Comparison of ENCODE assay signal across 17 cellular contexts in genomic region chr7:87851242-87851641, GRCh38. TPM values are rescaled to one million over a fixed set of nuclear protein-coding genes. Genes with fewer than 3 reads are reported as not detected.
DNase-seq lines count a peak whose midpoint lies in the region; ATAC-seq and TF ChIP-seq lines count a peak whose summit lies in the region.
"Had no signal": no experiment of that assay in that cellular context is flagged by ENCODE, and none has a peak within 500 bp of the region (broad histone marks: within the 10 kb centered on the region; RNA-seq: fewer than 3 reads in every experiment).

No MANE protein-coding gene starts in this region.

- peak; percentile 46 for DNase-seq in EH (ENCODE audit: low read depth)
- DNase-seq in GM23338 (ENCODE audit: low spot score): no peak
- no peak for DNase-seq in WTC11 (ENCODE audit: low spot score)
- DNase-seq in erythroblast (lab: John Stamatoyannopoulos, UW): peak; percentile 10 to 12
- DNase-seq in vagina (ENCODE audit: extremely low spot score in 2 of 2): no peak
- no peak for DNase-seq in Caco-2
- no peak for DNase-seq in hypothalamus (lab: John Stamatoyannopoulos, UW)
- DNase-seq: AML-193; Calu3; CD4-positive, CD25-positive, alpha-beta regulatory T cell; DND-41; NCI-H1092; NCI-H1694 had no signal

- no peak overlapping the region for H3K4me2 ChIP-seq in GM23338

- no peaks in the 10 kb centered on the region for H3K9me3 Mint-ChIP-seq in GM23338
- H3K9me3 Mint-ChIP-seq in WTC11: no peaks in the 10 kb centered on the region
- H3K9me3 Mint-ChIP-seq in Caco-2 (ENCODE audit: unreplicated experiment): no peaks in the 10 kb centered on the region
- H3K9me3 Mint-ChIP-seq: IgD-negative memory B cell had no signal

- ATAC-seq in GM23338 (no peak), WTC11 (no peak), GM21381 (IDR thresholded peaks at IDR 0.05; ENCODE audit: unreplicated experiment) (no peak)
- ATAC-seq: HCT116 had no signal

- CTCF ChIA-PET in WTC11 (lab: Charles Lee) (no interaction called here), Caco-2 (lab: Charles Lee) (no interaction called here)

- no peaks in the 10 kb centered on the region for H3F3A ChIP-seq in GM23338 (replicated peaks; ENCODE audit: low read depth)

- no peaks in the 10 kb centered on the region for H3K9me3 ChIP-seq in vagina
- H3K9me3 ChIP-seq in Caco-2: no peaks in the 10 kb centered on the region

- peaks cover 3% of the 10 kb centered on the region; the same call in 2 of the 3 replicates for H3K4me1 Mint-ChIP-seq in GM23338
- H3K4me1 Mint-ChIP-seq in WTC11: peaks cover 3% of the 10 kb centered on the region
- H3K4me1 Mint-ChIP-seq in Caco-2 (ENCODE audit: low read depth, unreplicated experiment): no peaks in the 10 kb centered on the region

- no peak overlapping the region for H2AFZ ChIP-seq in GM23338

- H3K4me1 ChIP-seq in GM23338 (ENCODE audit: insufficient read depth) (peaks cover 7% of the 10 kb centered on the region), vagina (no peaks in the 10 kb centered on the region), Caco-2 (peaks cover 6% of the 10 kb centered on the region; the same call in 1 of the 2 replicates)

- intact Hi-C loops in vagina (cut with DNase I) (no loop called here), Caco-2 (cut with micrococcal nuclease; ENCODE audit: unreplicated experiment) (no loop called here)

- no peak overlapping the region for H3K4me3 Mint-ChIP-seq in GM23338
- no peak overlapping the region for H3K4me3 Mint-ChIP-seq in WTC11
- no peak overlapping the region for H3K4me3 Mint-ChIP-seq in Caco-2 (ENCODE audit: unreplicated experiment)
- H3K4me3 Mint-ChIP-seq: CD4-positive, CD25-positive, alpha-beta regulatory T cell; IgD-negative memory B cell had no signal

- TF ChIP-seq POLR2A in erythroblast (IDR thresholded peaks at IDR 0.05; ENCODE audit: low read length) (no peak), vagina (IDR thresholded peaks at IDR 0.05) (no peak)

- H3K27ac ChIP-seq in GM23338 (ENCODE audit: low read depth): no peak overlapping the region
- H3K27ac ChIP-seq in vagina: no peak overlapping the region
- H3K27ac ChIP-seq: SK-N-MC had no signal

- H3K27me3 Mint-ChIP-seq in GM23338 (ENCODE audit: insufficient read depth, low read depth, poor library complexity): peaks cover 1% of the 10 kb centered on the region
- H3K27me3 Mint-ChIP-seq in WTC11 (ENCODE audit: low read depth): no peaks in the 10 kb centered on the region
- no peaks in the 10 kb centered on the region for H3K27me3 Mint-ChIP-seq in Caco-2 (ENCODE audit: insufficient read depth, unreplicated experiment)
- H3K27me3 Mint-ChIP-seq: CD4-positive, CD25-positive, alpha-beta regulatory T cell; IgD-negative memory B cell had no signal

- POLR2A ChIA-PET in WTC11 (lab: Charles Lee): no interaction called here
- POLR2A ChIA-PET in Caco-2 (lab: Charles Lee): no interaction called here

- H3K27ac Mint-ChIP-seq in GM23338 (peak overlapping the region; percentile 12; the same call in 1 of the 2 replicates), WTC11 (peak overlapping the region; percentile 11), Caco-2 (ENCODE audit: unreplicated experiment) (no peak overlapping the region)

- H3K36me3 ChIP-seq in GM23338 (ENCODE audit: insufficient read depth) (no peaks in the 10 kb centered on the region), vagina (peaks cover 0 to 8% of the 10 kb centered on the region in 2 donors), Caco-2 (ENCODE audit: control insufficient read depth, insufficient read depth, low read length) (no peaks in the 10 kb centered on the region)

- no peaks in the 10 kb centered on the region for H3K79me2 ChIP-seq in GM23338 (replicated peaks; ENCODE audit: insufficient read depth)

- H3K27me3 ChIP-seq in GM23338 (ENCODE audit: insufficient read depth): no peaks in the 10 kb centered on the region
- H3K27me3 ChIP-seq in vagina: no peaks in the 10 kb centered on the region
- H3K27me3 ChIP-seq in Caco-2 (replicated peaks; ENCODE audit: control insufficient read depth, insufficient read depth, low read length): no peaks in the 10 kb centered on the region

- H4K20me1 ChIP-seq in GM23338 (replicated peaks; ENCODE audit: insufficient read depth): no peaks in the 10 kb centered on the region

- H3K4me3 ChIP-seq in GM23338: no peak overlapping the region
- no peak overlapping the region for H3K4me3 ChIP-seq in vagina
- no peak overlapping the region for H3K4me3 ChIP-seq in Caco-2 (ENCODE audit: low read depth, low read length)
- H3K4me3 ChIP-seq: SK-N-MC had no signal

- no peaks in the 10 kb centered on the region for H3K9me2 ChIP-seq in GM23338 (ENCODE audit: insufficient read depth)

- H3K36me3 Mint-ChIP-seq in GM23338 (ENCODE audit: low read depth) (peaks cover 18% of the 10 kb centered on the region), WTC11 (peaks cover 18% of the 10 kb centered on the region), Caco-2 (ENCODE audit: insufficient read depth, unreplicated experiment) (peaks cover 6% of the 10 kb centered on the region)

- no peak for TF ChIP-seq CTCF in GM23338 (conservative IDR thresholded peaks at IDR 0.05; ENCODE audit: low read depth in 2 of 2)
- no peak for TF ChIP-seq CTCF in WTC11 (IDR thresholded peaks at IDR 0.05)
- no peak for TF ChIP-seq CTCF in vagina (IDR thresholded peaks at IDR 0.05)
- TF ChIP-seq CTCF in Caco-2 (IDR thresholded peaks at IDR 0.05; ENCODE audit: insufficient read depth in 1 of 2, low read depth in 1 of 2, low read length in 1 of 2, severe bottlenecking in 1 of 2, unreplicated experiment in 1 of 2): no peak

- no TSS peak for BruUV-seq in Caco-2 (replicated peaks; lab: Mats Ljungman, UMichigan)

TF ChIP-seq in GM23338, 12 proteins besides CTCF, POLR2A, EP300 and RAD21:
- no peak for TF ChIP-seq NANOG (IDR thresholded peaks at IDR 0.05; ENCODE audit: borderline replicate concordance)
- no peak for TF ChIP-seq ZNF331 (CRISPR knock-in tag; IDR thresholded peaks at IDR 0.05; ENCODE audit: low read depth)
- no peak for TF ChIP-seq STAT1 (IDR thresholded peaks at IDR 0.05; ENCODE audit: unreplicated experiment)

TF ChIP-seq in WTC11, 78 proteins besides CTCF, POLR2A, EP300 and RAD21 (continues in another document):
- TF ChIP-seq HMGXB4 (CRISPR knock-in tag; IDR thresholded peaks at IDR 0.05): no peak
- no peak for TF ChIP-seq NR3C1 (CRISPR knock-in tag; conservative IDR thresholded peaks at IDR 0.05; ENCODE audit: low read depth)
- TF ChIP-seq SMAD4 (CRISPR knock-in tag; IDR thresholded peaks at IDR 0.05): no peak
- no peak for TF ChIP-seq IRF1 (CRISPR knock-in tag; IDR thresholded peaks at IDR 0.05)
- TF ChIP-seq SOX15 (CRISPR knock-in tag; IDR thresholded peaks at IDR 0.05): no peak
- TF ChIP-seq KAT7 (CRISPR knock-in tag; IDR thresholded peaks at IDR 0.05; ENCODE audit: borderline replicate concordance): no peak

RNA-seq across cellular contexts. Expression of gene SLC25A40, which starts 24.9 kb away (rescaled TPM):
- 15.7 and 30.7 TPM in 2 replicates for total RNA-seq in GM23338 (2014; rRNA removed; shearing (Covaris generic))
- 4.6 and 8.4 TPM in 2 replicates for polyA plus RNA-seq in GM23338 (2016; fragmentation: Nextera tagmentation; extraction: Ambion mirVana)
- total RNA-seq in WTC11 (2021) (18.1 to 21.9 TPM (median 21.5 TPM) in 3 replicates), vagina (30.0 TPM), Caco-2 (2022) (21.1 and 21.8 TPM in 2 replicates)

RNA-seq across cellular contexts. Expression of gene DBF4, which starts 25.1 kb away (rescaled TPM):
- 62.6 and 67.4 TPM in 2 replicates for total RNA-seq in GM23338 (2014; rRNA removed; shearing (Covaris generic))
- 77.2 and 91.5 TPM in 2 replicates for polyA plus RNA-seq in GM23338 (2016; fragmentation: Nextera tagmentation; extraction: Ambion mirVana)
- total RNA-seq in WTC11 (2021) (52.1 to 55.4 TPM (median 54.2 TPM) in 3 replicates), vagina (8.3 TPM), Caco-2 (2022) (55.0 and 62.8 TPM in 2 replicates)

Comparison
In these comparisons a context has a peak if more than half of its experiments do, and no peak if none do; other contexts are left out.
1. DNase-seq: peak in EH (single experiment) and erythroblast (2 of 2); none in GM23338 (single experiment), WTC11 (single experiment), vagina (0 of 2), Caco-2 (0 of 2) and hypothalamus (0 of 51).